ENCODE assay signal across 20 cellular contexts in genomic region chr4:94507281-94507680, GRCh38. TPM values are rescaled to one million over a fixed set of nuclear protein-coding genes. Genes with fewer than 3 reads are reported as not detected.
DNase-seq lines count a peak whose midpoint lies in the region; ATAC-seq, FAIRE-seq and TF ChIP-seq lines count a peak whose summit lies in the region.
"Had no signal": no experiment of that assay in that cellular context is flagged by ENCODE, and none has a peak within 500 bp of the region (broad histone marks: within the 10 kb centered on the region; RNA-seq: fewer than 3 reads in every experiment).

No MANE protein-coding gene starts in this region.

- no peak overlapping the region for H3K9ac ChIP-seq in keratinocyte (ENCODE audit: control insufficient read depth, extremely low read depth, insufficient read depth, low read length)
- H3K9ac ChIP-seq: KMS-11 had no signal

- peaks cover 8% of the 10 kb centered on the region for H3K4me1 Mint-ChIP-seq in activated T-helper 17 cell treated with anti-CD3 and anti-CD28 coated beads, Interleukin-2, amount 50 U/mL, for 72 hours
- peaks cover 10% of the 10 kb centered on the region for H3K4me1 Mint-ChIP-seq in activated T-helper 1 cell treated with anti-CD3 and anti-CD28 coated beads, Interleukin-12 subunit alpha, Interleukin-12 subunit beta, Interleukin-2, Interleukin-4 antibody, amounts not matched to agents 30 ng/mL and 10 ng/mL and 1 ng/mL, durations not matched to agents 14 hours and 24 hours and 36 hours (ENCODE audit: low read depth)
- peaks cover 10% of the 10 kb centered on the region for H3K4me1 Mint-ChIP-seq in stimulated activated memory B cell treated with anti-CD40 and anti-IgM and Interleukin-4, amounts not matched to agents 10 μg/mL and 1 μg/mL and 100 μg/mL, for 72 hours

- no peak for TF ChIP-seq CTCF in cardiac muscle cell (IDR thresholded peaks at IDR 0.05; ENCODE audit: low read depth, low read length)
- TF ChIP-seq CTCF in keratinocyte (optimal IDR thresholded peaks at IDR 0.05 in 1 of 3, IDR thresholded peaks at IDR 0.05 in 1 of 3, conservative IDR thresholded peaks at IDR 0.05 in 1 of 3; ENCODE audit: extremely low read depth in 1 of 3, insufficient read depth in 2 of 3, low read length in 3 of 3) = no peak
- TF ChIP-seq CTCF in suprapubic skin (IDR thresholded peaks at IDR 0.05) = no peak

- H3K9me3 ChIP-seq in cardiac muscle cell (ENCODE audit: low read depth) = no peaks in the 10 kb centered on the region
- H3K9me3 ChIP-seq in keratinocyte (ENCODE audit: control insufficient read depth, low read depth, low read length) = no peaks in the 10 kb centered on the region
- no peaks in the 10 kb centered on the region for H3K9me3 ChIP-seq in suprapubic skin
- H3K9me3 ChIP-seq: left lung had no signal

- H3K36me3 Mint-ChIP-seq in activated T-helper 17 cell treated with anti-CD3 and anti-CD28 coated beads, Interleukin-2, amount 50 U/mL, for 72 hours (ENCODE audit: low read depth) = no peaks in the 10 kb centered on the region
- H3K36me3 Mint-ChIP-seq in activated T-helper 1 cell treated with anti-CD3 and anti-CD28 coated beads, Interleukin-12 subunit alpha, Interleukin-12 subunit beta, Interleukin-2, Interleukin-4 antibody, amounts not matched to agents 30 ng/mL and 10 ng/mL and 1 ng/mL, durations not matched to agents 14 hours and 24 hours and 36 hours (ENCODE audit: low read depth) = no peaks in the 10 kb centered on the region
- H3K36me3 Mint-ChIP-seq in stimulated activated memory B cell treated with anti-CD40 and anti-IgM and Interleukin-4, amounts not matched to agents 10 μg/mL and 1 μg/mL and 100 μg/mL, for 72 hours = peaks cover under 1% of the 10 kb centered on the region
- H3K36me3 Mint-ChIP-seq: natural killer cell treated with Interleukin-12 subunit alpha and Interleukin-12 subunit beta and Interleukin-15 and Interleukin-18, amount 100 ng/mL, for 72 hours; WTC11 had no signal

- TF ChIP-seq POLR2A in suprapubic skin (IDR thresholded peaks at IDR 0.05) = no peak

- peak overlapping the region; percentile 68 for H3K27ac ChIP-seq in cardiac muscle cell
- peak overlapping the region; percentile 45 for H3K27ac ChIP-seq in keratinocyte (ENCODE audit: control insufficient read depth, insufficient read depth, low read length)
- H3K27ac ChIP-seq in suprapubic skin = peak overlapping the region; percentile 46
- H3K27ac ChIP-seq: KMS-11 had no signal

- no peak for DNase-seq in cardiac muscle cell (ENCODE audit: low read depth in 1 of 2, low spot score in 1 of 2)
- no peak for DNase-seq in Right ventricle myocardium superior
- DNase-seq in keratinocyte (ENCODE audit: low read depth, low spot score) = no peak
- no peak for DNase-seq in suprapubic skin (ENCODE audit: low spot score in 2 of 2)
- no peak for DNase-seq in stimulated activated naive CD8-positive, alpha-beta T cell treated with anti-CD3 and anti-CD28 coated beads, Interleukin-15, Interleukin-2, amounts not matched to agents 100 U/mL and 50 U/mL, for 24 hours
- DNase-seq in activated T-helper 1 cell treated with anti-CD3 and anti-CD28 coated beads, Interleukin-12 subunit alpha, Interleukin-12 subunit beta, Interleukin-2, Interleukin-4 antibody, amounts not matched to agents 30 ng/mL and 10 ng/mL and 1 ng/mL, durations not matched to agents 14 hours and 24 hours and 36 hours (ENCODE audit: low spot score) = no peak
- DNase-seq: activated CD8-positive, alpha-beta memory T cell treated with anti-CD3 and anti-CD28 coated beads, Interleukin-2, amount 50 U/mL, for 4 hours; COR-L47; GF-D8; left lung; stimulated activated naive CD4-positive, alpha-beta T cell; SW 1271 had no signal

- no peaks in the 10 kb centered on the region for H3K9me1 ChIP-seq in keratinocyte (ENCODE audit: control insufficient read depth, extremely low read depth, insufficient read depth, low read length)

- no peak overlapping the region for H3K4me3 Mint-ChIP-seq in activated T-helper 17 cell treated with anti-CD3 and anti-CD28 coated beads, Interleukin-2, amount 50 U/mL, for 72 hours
- no peak overlapping the region for H3K4me3 Mint-ChIP-seq in activated T-helper 1 cell treated with anti-CD3 and anti-CD28 coated beads, Interleukin-12 subunit alpha, Interleukin-12 subunit beta, Interleukin-2, Interleukin-4 antibody, amounts not matched to agents 30 ng/mL and 10 ng/mL and 1 ng/mL, durations not matched to agents 14 hours and 24 hours and 36 hours
- no peak overlapping the region for H3K4me3 Mint-ChIP-seq in stimulated activated memory B cell treated with anti-CD40 and anti-IgM and Interleukin-4, amounts not matched to agents 10 μg/mL and 1 μg/mL and 100 μg/mL, for 72 hours
- H3K4me3 Mint-ChIP-seq: activated naive CD4-positive, alpha-beta T cell treated with anti-CD3 and anti-CD28 coated beads, Interleukin-2, amount 50 U/mL, for 24 hours; natural killer cell treated with Interleukin-12 subunit alpha and Interleukin-12 subunit beta and Interleukin-15 and Interleukin-18, amount 100 ng/mL, for 72 hours; WTC11 had no signal

- peaks cover 3% of the 10 kb centered on the region for H4K20me1 ChIP-seq in keratinocyte (ENCODE audit: control insufficient read depth, extremely low read depth, insufficient read depth, low read length)

- 35% methylated on average over 2 of the region's 2 CpGs for WGBS in suprapubic skin

- H3K4me2 ChIP-seq in keratinocyte (ENCODE audit: control insufficient read depth, extremely low read depth, insufficient read depth, low read depth, low read length) = peak overlapping the region; percentile 2
- H3K4me2 ChIP-seq: KMS-11 had no signal

- peaks cover 7% of the 10 kb centered on the region for H3K36me3 ChIP-seq in cardiac muscle cell
- no peaks in the 10 kb centered on the region for H3K36me3 ChIP-seq in keratinocyte (ENCODE audit: control insufficient read depth in 2 of 2, extremely low read depth in 1 of 2, insufficient read depth in 2 of 2, low read length in 2 of 2)
- H3K36me3 ChIP-seq in suprapubic skin = no peaks in the 10 kb centered on the region
- H3K36me3 ChIP-seq: left lung had no signal

- no peak overlapping the region for H2AFZ ChIP-seq in keratinocyte (ENCODE audit: control insufficient read depth, low read length)

- intact Hi-C loops in Right ventricle myocardium superior (cut with DNase I) = no loop called here
- intact Hi-C loops in activated T-helper 1 cell treated with anti-CD3 and anti-CD28 coated beads, Interleukin-12 subunit alpha, Interleukin-12 subunit beta, Interleukin-2, Interleukin-4 antibody, amounts not matched to agents 30 ng/mL and 10 ng/mL and 1 ng/mL, durations not matched to agents 14 hours and 24 hours and 36 hours (cut with micrococcal nuclease) = loop anchor here (10.0 kb wide), 1 partner anchor 1398 kb away; no protein-coding TSS in a partner anchor

- peaks cover 75% of the 10 kb centered on the region for H3K79me2 ChIP-seq in keratinocyte (ENCODE audit: control insufficient read depth, insufficient read depth, low read length)

- no peaks in the 10 kb centered on the region for H3K27me3 Mint-ChIP-seq in activated T-helper 17 cell treated with anti-CD3 and anti-CD28 coated beads, Interleukin-2, amount 50 U/mL, for 72 hours
- no peaks in the 10 kb centered on the region for H3K27me3 Mint-ChIP-seq in activated T-helper 1 cell treated with anti-CD3 and anti-CD28 coated beads, Interleukin-12 subunit alpha, Interleukin-12 subunit beta, Interleukin-2, Interleukin-4 antibody, amounts not matched to agents 30 ng/mL and 10 ng/mL and 1 ng/mL, durations not matched to agents 14 hours and 24 hours and 36 hours (ENCODE audit: insufficient read depth)
- no peaks in the 10 kb centered on the region for H3K27me3 Mint-ChIP-seq in stimulated activated memory B cell treated with anti-CD40 and anti-IgM and Interleukin-4, amounts not matched to agents 10 μg/mL and 1 μg/mL and 100 μg/mL, for 72 hours
- H3K27me3 Mint-ChIP-seq: activated naive CD4-positive, alpha-beta T cell treated with anti-CD3 and anti-CD28 coated beads, Interleukin-2, amount 50 U/mL, for 24 hours; natural killer cell treated with Interleukin-12 subunit alpha and Interleukin-12 subunit beta and Interleukin-15 and Interleukin-18, amount 100 ng/mL, for 72 hours had no signal

- no peaks in the 10 kb centered on the region for H3K9me3 Mint-ChIP-seq in activated T-helper 17 cell treated with anti-CD3 and anti-CD28 coated beads, Interleukin-2, amount 50 U/mL, for 72 hours
- no peaks in the 10 kb centered on the region for H3K9me3 Mint-ChIP-seq in activated T-helper 1 cell treated with anti-CD3 and anti-CD28 coated beads, Interleukin-12 subunit alpha, Interleukin-12 subunit beta, Interleukin-2, Interleukin-4 antibody, amounts not matched to agents 30 ng/mL and 10 ng/mL and 1 ng/mL, durations not matched to agents 14 hours and 24 hours and 36 hours
- H3K9me3 Mint-ChIP-seq in stimulated activated memory B cell treated with anti-CD40 and anti-IgM and Interleukin-4, amounts not matched to agents 10 μg/mL and 1 μg/mL and 100 μg/mL, for 72 hours = peaks cover 3% of the 10 kb centered on the region
- H3K9me3 Mint-ChIP-seq: activated naive CD4-positive, alpha-beta T cell treated with anti-CD3 and anti-CD28 coated beads, Interleukin-2, amount 50 U/mL, for 24 hours; natural killer cell treated with Interleukin-12 subunit alpha and Interleukin-12 subunit beta and Interleukin-15 and Interleukin-18, amount 100 ng/mL, for 72 hours had no signal

- no peak overlapping the region for H3K4me3 ChIP-seq in cardiac muscle cell
- no peak overlapping the region for H3K4me3 ChIP-seq in keratinocyte (ENCODE audit: control insufficient read depth in 2 of 3, extremely low read depth in 1 of 3, insufficient read depth in 2 of 3, low read depth in 1 of 3, low read length in 3 of 3)
- no peak overlapping the region for H3K4me3 ChIP-seq in suprapubic skin
- H3K4me3 ChIP-seq: left lung had no signal

- H3K27me3 ChIP-seq in cardiac muscle cell (no peaks in the 10 kb centered on the region), keratinocyte (ENCODE audit: control insufficient read depth, extremely low read depth, insufficient read depth, low read length) (no peaks in the 10 kb centered on the region), suprapubic skin (no peaks in the 10 kb centered on the region)
- H3K27me3 ChIP-seq: left lung had no signal

- peak overlapping the region; percentile 36 for H3K27ac Mint-ChIP-seq in activated T-helper 17 cell treated with anti-CD3 and anti-CD28 coated beads, Interleukin-2, amount 50 U/mL, for 72 hours
- no peak overlapping the region for H3K27ac Mint-ChIP-seq in activated T-helper 1 cell treated with anti-CD3 and anti-CD28 coated beads, Interleukin-12 subunit alpha, Interleukin-12 subunit beta, Interleukin-2, Interleukin-4 antibody, amounts not matched to agents 30 ng/mL and 10 ng/mL and 1 ng/mL, durations not matched to agents 14 hours and 24 hours and 36 hours
- no peak overlapping the region for H3K27ac Mint-ChIP-seq in stimulated activated memory B cell treated with anti-CD40 and anti-IgM and Interleukin-4, amounts not matched to agents 10 μg/mL and 1 μg/mL and 100 μg/mL, for 72 hours
- H3K27ac Mint-ChIP-seq: activated naive CD4-positive, alpha-beta T cell treated with anti-CD3 and anti-CD28 coated beads, Interleukin-2, amount 50 U/mL, for 24 hours; natural killer cell treated with Interleukin-12 subunit alpha and Interleukin-12 subunit beta and Interleukin-15 and Interleukin-18, amount 100 ng/mL, for 72 hours; WTC11 had no signal

- no peak for TF ChIP-seq EP300 in suprapubic skin (IDR thresholded peaks at IDR 0.05)

- no peak for ATAC-seq in Right ventricle myocardium superior (ENCODE audit: poor library complexity)
- ATAC-seq in activated T-helper 17 cell treated with anti-CD3 and anti-CD28 coated beads, Interleukin-2, amount 50 U/mL, for 72 hours (replicated peaks) = peak; percentile 46
- no peak for ATAC-seq in stimulated activated naive CD8-positive, alpha-beta T cell treated with anti-CD3 and anti-CD28 coated beads, Interleukin-15, Interleukin-2, amounts not matched to agents 100 U/mL and 50 U/mL, for 24 hours
- ATAC-seq in stimulated activated memory B cell treated with anti-CD40 and anti-IgM and Interleukin-4, amounts not matched to agents 10 μg/mL and 1 μg/mL and 100 μg/mL, for 72 hours = no peak
- ATAC-seq: WTC11 had no signal

- no peak for FAIRE-seq in keratinocyte (lab: Jason Lieb, UNC)
- FAIRE-seq: GM18507, H1 had no signal

- peaks cover 42% of the 10 kb centered on the region for H3K4me1 ChIP-seq in cardiac muscle cell (ENCODE audit: low read depth)
- peaks cover 22% of the 10 kb centered on the region for H3K4me1 ChIP-seq in keratinocyte (ENCODE audit: control insufficient read depth, extremely low read depth, insufficient read depth, low read length)
- peaks cover 26% of the 10 kb centered on the region for H3K4me1 ChIP-seq in suprapubic skin

- dilution Hi-C loops in keratinocyte (cut with MboI; ENCODE audit: extremely low pct_ligation_motif_present, low sequenced_read_pairs) = no loop called here

RNA-seq across cellular contexts. Expression of gene PDLIM5, which starts 55.5 kb away (rescaled TPM):
- total RNA-seq in cardiac muscle cell = 426 and 434 TPM in 2 replicates
- polyA plus RNA-seq in cardiac muscle cell = 446 and 541 TPM in 2 replicates
- total RNA-seq in Right ventricle myocardium superior = 979 TPM
- total RNA-seq in activated T-helper 17 cell treated with anti-CD3 and anti-CD28 coated beads, Interleukin-2, amount 50 U/mL, for 72 hours = 10 to 100 TPM; 16.3 to 22.7 TPM
- 112 to 123 TPM (median 121 TPM) in 3 replicates for polyA plus RNA-seq in keratinocyte
- 70.2 TPM for polyA plus RNA-seq in keratinocyte (2011; ENCODE audit: low read depth)
- 86.5 and 117 TPM in 2 replicates for polyA plus RNA-seq in keratinocyte (2011; cell fraction: cytosol; rRNA removed)
- polyA plus RNA-seq in keratinocyte (2011; cell fraction: nucleus; rRNA removed) = 138 and 152 TPM in 2 replicates
- polyA plus RNA-seq in keratinocyte (2012; ENCODE audit: low replicate concordance) = 42.5 and 63.4 TPM in 2 replicates
- 185 to 420 TPM (median 373 TPM) in 3 replicates for polyA minus RNA-seq in keratinocyte
- 88.2 TPM for polyA minus RNA-seq in keratinocyte (2011; cell fraction: cytosol; rRNA and poly(A)+ RNA removed)
- polyA minus RNA-seq in keratinocyte (2011; cell fraction: nucleus; rRNA and poly(A)+ RNA removed) = 164 and 306 TPM in 2 replicates
- total RNA-seq in suprapubic skin = 100 to 1,000 TPM in 2 of 4 donors, 10 to 100 TPM in 2; 90.5 to 148 (median 115) TPM
- total RNA-seq in activated T-helper 1 cell treated with anti-CD3 and anti-CD28 coated beads, Interleukin-12 subunit alpha, Interleukin-12 subunit beta, Interleukin-2, Interleukin-4 antibody, amounts not matched to agents 30 ng/mL and 10 ng/mL and 1 ng/mL, durations not matched to agents 14 hours and 24 hours and 36 hours = 17.8 and 20.6 TPM in 2 replicates
